19 cellular contexts compared by ENCODE assay signal in genomic region chr5:141613344-141613743, GRCh38. TPM values are rescaled to one million over a fixed set of nuclear protein-coding genes. Genes with fewer than 3 reads are reported as not detected.
DNase-seq lines count a peak whose midpoint lies in the region; ATAC-seq, FAIRE-seq and TF ChIP-seq lines count a peak whose summit lies in the region.
"Had no signal": no experiment of that assay in that cellular context is flagged by ENCODE, and none has a peak within 500 bp of the region (broad histone marks: within the 10 kb centered on the region; RNA-seq: fewer than 3 reads in every experiment).

No MANE protein-coding gene starts in this region.

- H3K27me3 Mint-ChIP-seq in CD14-positive monocyte (ENCODE audit: low read depth in 3 of 3), result peaks cover 0 to 2% (median 0%) of the 10 kb centered on the region in 3 donors
- H3K27me3 Mint-ChIP-seq in activated CD4-positive, alpha-beta memory T cell treated with anti-CD3 and anti-CD28 coated beads, Interleukin-2, amount 10 ng/mL, durations not matched to agents 7 days and 5 days, result no peaks in the 10 kb centered on the region
- no peaks in the 10 kb centered on the region for H3K27me3 Mint-ChIP-seq in naive thymus-derived CD4-positive, alpha-beta T cell

- peaks cover 79% of the 10 kb centered on the region for H3K4me1 Mint-ChIP-seq in CD14-positive monocyte
- H3K4me1 Mint-ChIP-seq in activated CD4-positive, alpha-beta memory T cell treated with anti-CD3 and anti-CD28 coated beads, Interleukin-2, amount 10 ng/mL, durations not matched to agents 7 days and 5 days, result peaks cover 72% of the 10 kb centered on the region
- peaks cover 74 to 84% (median 82%) of the 10 kb centered on the region in 7 donors for H3K4me1 Mint-ChIP-seq in naive thymus-derived CD4-positive, alpha-beta T cell

- peaks cover 7% of the 10 kb centered on the region; the same call in 1 of the 2 replicates for H3F3A ChIP-seq in DOHH2 (ENCODE audit: control insufficient read depth, insufficient read depth)

- peak overlapping the region; percentile 23 to 94 (median 80) for H3K27ac Mint-ChIP-seq in CD14-positive monocyte
- peak overlapping the region; percentile 33 for H3K27ac Mint-ChIP-seq in activated CD4-positive, alpha-beta memory T cell treated with anti-CD3 and anti-CD28 coated beads, Interleukin-2, amount 10 ng/mL, durations not matched to agents 7 days and 5 days
- peak overlapping the region; percentile 30 to 87 (median 70) for H3K27ac Mint-ChIP-seq in naive thymus-derived CD4-positive, alpha-beta T cell

- CTCF ChIA-PET in activated CD4-positive, alpha-beta memory T cell treated with anti-CD3 and anti-CD28 coated beads, Interleukin-2, amount 10 ng/mL, durations not matched to agents 7 days and 5 days (lab: Charles Lee), result interaction anchor here (0.9 to 7.7 kb wide), 3 partner anchors 9 to 21 kb away, joined by 3 to 198 read pairs (median 20); no protein-coding TSS in a partner anchor
- CTCF ChIA-PET in naive thymus-derived CD4-positive, alpha-beta T cell (lab: Charles Lee), result interaction anchor here (0.7 to 2.9 kb wide), 2 partner anchors 21 to 549 kb away, joined by 3 to 14 read pairs; no protein-coding TSS in a partner anchor

- peaks cover 61% of the 10 kb centered on the region for H3K4me1 ChIP-seq in DOHH2 (ENCODE audit: control insufficient read depth, low read length)
- H3K4me1 ChIP-seq in naive thymus-derived CD4-positive, alpha-beta T cell (ENCODE audit: control insufficient read depth in 2 of 2, insufficient read depth in 2 of 2, low read length in 2 of 2), result peaks cover 49 to 53% of the 10 kb centered on the region in 2 donors

- H3K36me3 Mint-ChIP-seq in CD14-positive monocyte, result peaks cover 16 to 40% of the 10 kb centered on the region in 2 donors
- peaks cover 72% of the 10 kb centered on the region for H3K36me3 Mint-ChIP-seq in activated CD4-positive, alpha-beta memory T cell treated with anti-CD3 and anti-CD28 coated beads, Interleukin-2, amount 10 ng/mL, durations not matched to agents 7 days and 5 days (ENCODE audit: low read depth)
- peaks cover 9 to 35% (median 13%) of the 10 kb centered on the region in 5 donors for H3K36me3 Mint-ChIP-seq in naive thymus-derived CD4-positive, alpha-beta T cell

- H3K27ac ChIP-seq in DOHH2 (ENCODE audit: low read depth, low read length), result no peak overlapping the region
- H3K27ac ChIP-seq in naive thymus-derived CD4-positive, alpha-beta T cell (ENCODE audit: low read depth, low read length), result peak overlapping the region; percentile 32
- H3K27ac ChIP-seq: adrenal gland, cardiac muscle cell, hepatocyte, sigmoid colon had no signal

- TF ChIP-seq CTCF in CD14-positive monocyte (IDR thresholded peaks at IDR 0.05) (no peak), DOHH2 (IDR thresholded peaks at IDR 0.05; ENCODE audit: low read depth, low read length, poor library complexity, severe bottlenecking) (no peak)

- no peaks in the 10 kb centered on the region for H3K27me3 ChIP-seq in DOHH2 (ENCODE audit: control insufficient read depth, low read length)
- H3K27me3 ChIP-seq in naive thymus-derived CD4-positive, alpha-beta T cell (ENCODE audit: control insufficient read depth in 2 of 2, insufficient read depth in 2 of 2, low read length in 2 of 2), result no peaks in the 10 kb centered on the region
- H3K27me3 ChIP-seq: adrenal gland, cardiac muscle cell, hepatocyte, sigmoid colon had no signal

- H3K4me3 Mint-ChIP-seq in CD14-positive monocyte, result peak overlapping the region in 1 of 2 donors; percentile 54
- H3K4me3 Mint-ChIP-seq in activated CD4-positive, alpha-beta memory T cell treated with anti-CD3 and anti-CD28 coated beads, Interleukin-2, amount 10 ng/mL, durations not matched to agents 7 days and 5 days, result no peak overlapping the region
- H3K4me3 Mint-ChIP-seq in naive thymus-derived CD4-positive, alpha-beta T cell, result peak overlapping the region; percentile 32 to 98 (median 64)

- no peak overlapping the region for H3K4me3 ChIP-seq in DOHH2 (ENCODE audit: low read length)
- H3K4me3 ChIP-seq in naive thymus-derived CD4-positive, alpha-beta T cell (ENCODE audit: low read length), result no peak overlapping the region
- H3K4me3 ChIP-seq: adrenal gland, cardiac muscle cell, hepatocyte, sigmoid colon had no signal

- H3K79me2 ChIP-seq in DOHH2 (ENCODE audit: control insufficient read depth, low read length), result peaks cover 95% of the 10 kb centered on the region

- intact Hi-C loops in CD14-positive monocyte (cut with micrococcal nuclease), result no loop called here
- intact Hi-C loops in naive thymus-derived CD4-positive, alpha-beta T cell (cut with micrococcal nuclease), result loop anchor here (10.0 kb wide), 3 partner anchors 899 to 1791 kb away; partner anchors contain the start of genes APBB3 (in 2 of the 2), SLC35A4 (in 2 of the 2) and NR3C1 (in 1 of the 2)

- peaks cover 23% of the 10 kb centered on the region for H3K36me3 ChIP-seq in DOHH2 (ENCODE audit: control insufficient read depth, low read length)
- H3K36me3 ChIP-seq in naive thymus-derived CD4-positive, alpha-beta T cell (ENCODE audit: control insufficient read depth in 2 of 3, insufficient read depth in 3 of 3, low read length in 3 of 3), result peaks cover 0 to 1% (median 0%) of the 10 kb centered on the region in 3 experiments
- H3K36me3 ChIP-seq: adrenal gland, cardiac muscle cell, sigmoid colon had no signal

- no peak for FAIRE-seq in RCC 7860 (lab: Jason Lieb, UNC)
- FAIRE-seq: HTR-8/SVneo had no signal

- POLR2A ChIA-PET in activated CD4-positive, alpha-beta memory T cell treated with anti-CD3 and anti-CD28 coated beads, Interleukin-2, amount 10 ng/mL, durations not matched to agents 7 days and 5 days (lab: Charles Lee), result interaction anchor here (1.4 to 1.5 kb wide), 2 partner anchors 8 to 21 kb away, joined by 8 to 12 read pairs; no protein-coding TSS in a partner anchor
- POLR2A ChIA-PET in naive thymus-derived CD4-positive, alpha-beta T cell (lab: Charles Lee), result interaction anchor here (0.8 to 7.5 kb wide), 7 partner anchors 8 to 50 kb away, joined by 3 to 68 read pairs (median 5); partner anchors contain the start of genes FCHSD1, HDAC3 and RELL2

- no peaks in the 10 kb centered on the region for H3K9me3 ChIP-seq in DOHH2 (ENCODE audit: control insufficient read depth, insufficient read depth, low read length)
- no peaks in the 10 kb centered on the region for H3K9me3 ChIP-seq in naive thymus-derived CD4-positive, alpha-beta T cell (ENCODE audit: control insufficient read depth in 2 of 3, low read length in 3 of 3)
- H3K9me3 ChIP-seq: adrenal gland, sigmoid colon had no signal

- DNase-seq in CD14-positive monocyte (ENCODE audit: low spot score) (no peak), NCI-H2107 treated with DMSO at 0.1 percent for 48 hours (lab: John Stamatoyannopoulos, UW; ENCODE audit: unreplicated experiment) (no peak), nucleus accumbens (lab: John Stamatoyannopoulos, UW) (no peak), NCI-H69 (lab: John Stamatoyannopoulos, UW) (no peak), RCC 7860 (ENCODE audit: low spot score) (no peak)
- DNase-seq in activated CD4-positive, alpha-beta memory T cell treated with anti-CD3 and anti-CD28 coated beads, Interleukin-2, amount 10 ng/mL, durations not matched to agents 7 days and 5 days, result no peak
- no peak for DNase-seq in naive thymus-derived CD4-positive, alpha-beta T cell
- DNase-seq: adrenal gland; effector CD8-positive, alpha-beta T cell; NCI-H1930; NCI-H524; occipital lobe; PC-3; sigmoid colon; stimulated activated CD4-positive, alpha-beta T cell treated with anti-CD3 and anti-CD28 coated beads, Interleukin-2, amount 100 ng/mL, for 24 hours had no signal

- peaks cover 0 to 3% (median 0%) of the 10 kb centered on the region in 7 donors for H3K9me3 Mint-ChIP-seq in CD14-positive monocyte
- H3K9me3 Mint-ChIP-seq in activated CD4-positive, alpha-beta memory T cell treated with anti-CD3 and anti-CD28 coated beads, Interleukin-2, amount 10 ng/mL, durations not matched to agents 7 days and 5 days, result no peaks in the 10 kb centered on the region
- H3K9me3 Mint-ChIP-seq in naive thymus-derived CD4-positive, alpha-beta T cell, result peaks cover 0 to 2% (median 0%) of the 10 kb centered on the region in 11 donors

- peaks cover 7% of the 10 kb centered on the region; the same call in 1 of the 2 replicates for H4K20me1 ChIP-seq in DOHH2 (ENCODE audit: control insufficient read depth, insufficient read depth, low read depth, low read length)

- ATAC-seq in naive thymus-derived CD4-positive, alpha-beta T cell, result no peak
- ATAC-seq: PC-3 had no signal

- H3K9me2 ChIP-seq in DOHH2 (replicated peaks; ENCODE audit: control insufficient read depth, low read length), result no peaks in the 10 kb centered on the region

- peak overlapping the region; percentile 22; the same call in 1 of the 2 replicates for H3K4me2 ChIP-seq in DOHH2 (ENCODE audit: low read length)
- H3K4me2 ChIP-seq: hepatocyte had no signal

RNA-seq across cellular contexts. Expression of gene DIAPH1, which starts 5.5 kb away (rescaled TPM):
- polyA plus RNA-seq in CD14-positive monocyte, result 10 to 100 TPM; 60.2 to 98.6 TPM
- 100 to 1,000 TPM; 317 to 323 TPM for total RNA-seq in activated CD4-positive, alpha-beta memory T cell treated with anti-CD3 and anti-CD28 coated beads, Interleukin-2, amount 10 ng/mL, durations not matched to agents 7 days and 5 days
- total RNA-seq in naive thymus-derived CD4-positive, alpha-beta T cell, result 100 to 1,000 TPM; 163 to 278 (median 173) TPM
- polyA plus RNA-seq in naive thymus-derived CD4-positive, alpha-beta T cell, result 100 to 1,000 TPM in 1 of 2 donors, 10 to 100 TPM in 1; 89.7 to 105 TPM

RNA-seq across cellular contexts. Expression of gene HDAC3, which starts 23.3 kb away (rescaled TPM):
- 10 to 100 TPM; 80.5 to 82.3 TPM for polyA plus RNA-seq in CD14-positive monocyte
- total RNA-seq in activated CD4-positive, alpha-beta memory T cell treated with anti-CD3 and anti-CD28 coated beads, Interleukin-2, amount 10 ng/mL, durations not matched to agents 7 days and 5 days, result 10 to 100 TPM; 72.0 to 77.9 TPM
- total RNA-seq in naive thymus-derived CD4-positive, alpha-beta T cell, result 10 to 100 TPM; 70.0 to 92.8 (median 79.0) TPM
- 100 to 1,000 TPM; 100 to 102 TPM for polyA plus RNA-seq in naive thymus-derived CD4-positive, alpha-beta T cell

RNA-seq across cellular contexts. Expression of gene RELL2, which starts 23.5 kb away (rescaled TPM):
- polyA plus RNA-seq in CD14-positive monocyte, result 1 to 10 TPM; 1.0 to 1.3 TPM
- 10 to 100 TPM; 18.8 to 19.4 TPM for total RNA-seq in activated CD4-positive, alpha-beta memory T cell treated with anti-CD3 and anti-CD28 coated beads, Interleukin-2, amount 10 ng/mL, durations not matched to agents 7 days and 5 days
- total RNA-seq in naive thymus-derived CD4-positive, alpha-beta T cell, result 10 to 100 TPM; 14.3 to 21.7 (median 17.5) TPM
- polyA plus RNA-seq in naive thymus-derived CD4-positive, alpha-beta T cell, result 1 to 10 TPM; 1.8 to 3.4 TPM

RNA-seq across cellular contexts. Expression of gene FCHSD1, which starts 37.9 kb away (rescaled TPM):
- 1 to 10 TPM; 3.0 to 3.4 TPM for polyA plus RNA-seq in CD14-positive monocyte
- total RNA-seq in activated CD4-positive, alpha-beta memory T cell treated with anti-CD3 and anti-CD28 coated beads, Interleukin-2, amount 10 ng/mL, durations not matched to agents 7 days and 5 days, result 10 to 100 TPM; 69.8 to 71.8 TPM
- total RNA-seq in naive thymus-derived CD4-positive, alpha-beta T cell, result 10 to 100 TPM; 69.6 to 96.1 (median 92.3) TPM
- 1 to 10 TPM; 4.9 to 7.7 TPM for polyA plus RNA-seq in naive thymus-derived CD4-positive, alpha-beta T cell

Comparison
In these comparisons a context has a peak if more than half of its experiments do, and no peak if none do; other contexts are left out.
1. intact Hi-C loops: an anchor here in naive thymus-derived CD4-positive, alpha-beta T cell (10.0 kb wide); none called in CD14-positive monocyte.